Comparison of ENCODE assay signal across 26 cellular contexts in genomic region chr9:24738421-24738961, GRCh38.
"Had no signal": no experiment of that assay in that cellular context is flagged by ENCODE, and none has a peak within 500 bp of the region (broad histone marks: within the 10 kb centered on the region; RNA-seq: fewer than 3 reads in every experiment).

No MANE protein-coding gene starts in this region.

- H3K27ac Mint-ChIP-seq: naive thymus-derived CD4-positive, alpha-beta T cell; nephron; neural progenitor cell; stimulated activated effector memory CD8-positive, alpha-beta T cell treated with anti-CD3 and anti-CD28 coated beads, Interleukin-12 subunit alpha, Interleukin-12 subunit beta, amount 100 ng/mL, for 72 hours; stimulated activated naive CD8-positive, alpha-beta T cell treated with anti-CD3 and anti-CD28 coated beads, Interleukin-15, Interleukin-2, amounts not matched to agents 100 ng/mL and 50 ng/mL, for 24 hours had no signal

- H3K27ac ChIP-seq: coronary artery, esophagus squamous epithelium, left lung, neural progenitor cell, psoas muscle, right lobe of liver, thoracic aorta, tibial nerve, upper lobe of left lung, vagina had no signal

- H3K27me3 Mint-ChIP-seq: central memory CD8-positive, alpha-beta T cell; naive thymus-derived CD4-positive, alpha-beta T cell; stimulated activated naive CD8-positive, alpha-beta T cell treated with anti-CD3 and anti-CD28 coated beads, Interleukin-15, Interleukin-2, amounts not matched to agents 100 ng/mL and 50 ng/mL, for 24 hours had no signal

- H3K4me3 Mint-ChIP-seq: central memory CD8-positive, alpha-beta T cell; naive thymus-derived CD4-positive, alpha-beta T cell; nephron; neural progenitor cell; stimulated activated effector memory CD8-positive, alpha-beta T cell treated with anti-CD3 and anti-CD28 coated beads, Interleukin-12 subunit alpha, Interleukin-12 subunit beta, amount 100 ng/mL, for 72 hours; stimulated activated naive CD8-positive, alpha-beta T cell treated with anti-CD3 and anti-CD28 coated beads, Interleukin-15, Interleukin-2, amounts not matched to agents 100 ng/mL and 50 ng/mL, for 24 hours had no signal

- H3K4me3 ChIP-seq: coronary artery, esophagus squamous epithelium, left lung, neural progenitor cell, psoas muscle, right lobe of liver, thoracic aorta, tibial nerve, upper lobe of left lung, vagina had no signal

- DNase-seq: dermis blood vessel endothelial cell; effector memory CD4-positive, alpha-beta T cell; esophagus squamous epithelium; foreskin melanocyte; left cardiac atrium; mammary epithelial cell; mesendoderm; midbrain; naive thymus-derived CD4-positive, alpha-beta T cell; nucleus accumbens; psoas muscle; right lobe of liver; small intestine; stimulated activated CD4-positive, alpha-beta T cell treated with anti-CD3 and anti-CD28 coated beads, Interleukin-2, amount 100 ng/mL, for 24 hours; stimulated activated CD4-positive, alpha-beta T cell treated with anti-CD3 and anti-CD28 coated beads, Interleukin-4, amount 100 ng/mL, for 24 hours had no signal

- H3K36me3 Mint-ChIP-seq: naive thymus-derived CD4-positive, alpha-beta T cell; neural progenitor cell; stimulated activated effector memory CD8-positive, alpha-beta T cell treated with anti-CD3 and anti-CD28 coated beads, Interleukin-12 subunit alpha, Interleukin-12 subunit beta, amount 100 ng/mL, for 72 hours had no signal

- H3K9me3 ChIP-seq: psoas muscle, right lobe of liver, thoracic aorta, vagina had no signal

- H3K36me3 ChIP-seq: esophagus squamous epithelium, left lung, neural progenitor cell, right lobe of liver, thoracic aorta, tibial nerve, upper lobe of left lung, vagina had no signal

- H3K27me3 ChIP-seq: esophagus squamous epithelium, left lung, neural progenitor cell, right lobe of liver, tibial nerve, upper lobe of left lung, vagina had no signal

- H3K4me1 ChIP-seq: esophagus squamous epithelium, left lung, neural progenitor cell, psoas muscle, right lobe of liver, tibial nerve, upper lobe of left lung, vagina had no signal

- H3K4me1 Mint-ChIP-seq: central memory CD8-positive, alpha-beta T cell; naive thymus-derived CD4-positive, alpha-beta T cell; neural progenitor cell; stimulated activated effector memory CD8-positive, alpha-beta T cell treated with anti-CD3 and anti-CD28 coated beads, Interleukin-12 subunit alpha, Interleukin-12 subunit beta, amount 100 ng/mL, for 72 hours had no signal

- ATAC-seq: left cardiac atrium; left lung; naive thymus-derived CD4-positive, alpha-beta T cell; psoas muscle; stimulated activated effector memory CD8-positive, alpha-beta T cell treated with anti-CD3 and anti-CD28 coated beads, Interleukin-12 subunit alpha, Interleukin-12 subunit beta, amount 100 ng/mL, for 72 hours had no signal
